ENCODE assay signal across 13 cellular contexts in the genomic region with DNA sequence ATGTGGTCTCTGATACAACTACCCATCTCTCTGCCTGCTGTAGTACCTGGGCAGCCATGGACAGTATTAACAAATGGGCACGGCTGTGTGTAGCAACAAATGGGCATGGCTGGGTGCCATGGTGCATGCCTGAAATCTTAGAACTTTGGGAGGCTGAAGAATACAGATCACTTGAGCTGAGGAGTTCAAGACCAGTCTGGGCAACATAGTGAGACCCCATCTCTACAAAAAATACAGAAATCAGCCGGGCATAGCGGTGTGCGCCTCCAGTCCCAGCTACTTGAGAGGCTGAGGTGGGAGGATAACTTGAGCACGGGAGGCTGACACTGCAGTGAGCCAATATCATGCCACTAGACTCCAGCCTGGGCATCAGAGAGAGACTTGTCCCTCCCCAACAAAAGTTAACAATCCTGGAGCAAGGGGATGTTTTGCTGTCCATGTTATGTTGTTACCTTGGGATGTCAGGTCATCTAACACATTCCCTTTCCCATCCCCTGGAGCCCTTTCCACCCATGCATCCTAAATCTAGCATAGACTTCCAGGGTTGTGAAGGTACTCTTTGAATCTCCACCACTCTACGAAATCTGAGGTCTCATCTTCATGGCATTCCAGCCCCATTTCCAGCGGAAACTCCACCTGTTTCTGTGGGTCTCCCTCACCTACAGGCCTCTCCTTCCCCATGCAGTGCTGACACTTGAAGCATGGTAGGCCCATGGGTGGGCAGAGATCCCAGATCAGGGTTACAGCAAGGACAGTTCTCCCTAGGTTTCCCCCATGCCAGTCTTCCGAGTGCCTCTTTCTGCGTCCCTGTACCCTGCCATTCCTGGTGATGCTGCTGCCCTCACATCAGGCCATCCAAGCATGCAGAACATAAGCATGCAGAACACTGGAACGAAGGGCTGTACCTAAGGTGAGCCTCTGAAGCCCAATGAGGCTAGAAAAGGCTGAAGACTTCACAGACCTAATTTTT. TPM values are rescaled to one million over a fixed set of nuclear protein-coding genes. Genes with fewer than 3 reads are reported as not detected.
DNase-seq lines count a peak whose midpoint lies in the region; ATAC-seq lines count a peak whose summit lies in the region.
"Had no signal": no experiment of that assay in that cellular context is flagged by ENCODE, and none has a peak within 500 bp of the region (broad histone marks: within the 10 kb centered on the region; RNA-seq: fewer than 3 reads in every experiment).

No MANE protein-coding gene starts in this region.

- intact Hi-C loops in posterior vena cava (cut with DNase I) = no loop called here

- peak overlapping the region in 1 of 4 donors; percentile 57 for H3K4me3 Mint-ChIP-seq in IgD-negative memory B cell

- no peaks in the 10 kb centered on the region for H3K9me3 Mint-ChIP-seq in IgD-negative memory B cell

- H3K36me3 Mint-ChIP-seq in IgD-negative memory B cell = no peaks in the 10 kb centered on the region

- H3K4me1 Mint-ChIP-seq in IgD-negative memory B cell = peaks cover 10 to 21% (median 19%) of the 10 kb centered on the region in 3 donors

- H3K27ac ChIP-seq in cingulate gyrus (ENCODE audit: low read depth, low read length) = peak overlapping the region; percentile 10
- H3K27ac ChIP-seq: lower lobe of right lung had no signal

- H3K27ac Mint-ChIP-seq in IgD-negative memory B cell = peak overlapping the region in 2 of 3 donors; percentile 73 to 86

- peak; percentile 47 for DNase-seq in DMS53 (lab: John Stamatoyannopoulos, UW)
- DNase-seq in DMS53 treated with DMSO at 0.1 percent for 48 hours (lab: John Stamatoyannopoulos, UW; ENCODE audit: unreplicated experiment) = no peak
- DNase-seq in posterior vena cava (ENCODE audit: low spot score) = peak; percentile 67
- no peak for DNase-seq in NCI-H1105 treated with DMSO at 0.1 percent for 48 hours (lab: John Stamatoyannopoulos, UW)
- DNase-seq: lower lobe of right lung, NCI-H2081 treated with DMSO at 0.1 percent for 48 hours had no signal

- ATAC-seq in GM18519 (IDR thresholded peaks at IDR 0.05; ENCODE audit: low FRiP score, unreplicated experiment) (no peak), GM18907 (IDR thresholded peaks at IDR 0.05; ENCODE audit: unreplicated experiment) (no peak)

- no peaks in the 10 kb centered on the region for H3K27me3 Mint-ChIP-seq in IgD-negative memory B cell

RNA-seq across cellular contexts. Expression of gene FXYD4, which starts 13.1 kb away (rescaled TPM):
- polyA plus RNA-seq in IgD-negative memory B cell = not detected
- not detected for total RNA-seq in posterior vena cava
- total RNA-seq: A172; activated CD8-positive, alpha-beta memory T cell treated with anti-CD3 and anti-CD28 coated beads for 36 hours; bronchial epithelial cell; lower lobe of right lung had no signal

RNA-seq across cellular contexts. Expression of gene HNRNPF, which starts 24.4 kb away (rescaled TPM):
- 242 TPM for polyA plus RNA-seq in IgD-negative memory B cell
- total RNA-seq in posterior vena cava = 100 to 1,000 TPM; 109 to 112 TPM

RNA-seq across cellular contexts. Expression of gene ZNF487, which starts 52.4 kb away (rescaled TPM):
- 6.1 TPM for polyA plus RNA-seq in IgD-negative memory B cell
- 1 to 10 TPM; 4.8 to 6.5 TPM for total RNA-seq in posterior vena cava

Comparison
In these comparisons a context has a peak if more than half of its experiments do, and no peak if none do; other contexts are left out.
1. DNase-seq: peak in DMS53 (single experiment) and posterior vena cava (single experiment); none in DMS53 treated with DMSO at 0.1 percent for 48 hours (single experiment) and NCI-H1105 treated with DMSO at 0.1 percent for 48 hours (single experiment).